2 cellular contexts compared by ENCODE assay signal in the genomic region with DNA sequence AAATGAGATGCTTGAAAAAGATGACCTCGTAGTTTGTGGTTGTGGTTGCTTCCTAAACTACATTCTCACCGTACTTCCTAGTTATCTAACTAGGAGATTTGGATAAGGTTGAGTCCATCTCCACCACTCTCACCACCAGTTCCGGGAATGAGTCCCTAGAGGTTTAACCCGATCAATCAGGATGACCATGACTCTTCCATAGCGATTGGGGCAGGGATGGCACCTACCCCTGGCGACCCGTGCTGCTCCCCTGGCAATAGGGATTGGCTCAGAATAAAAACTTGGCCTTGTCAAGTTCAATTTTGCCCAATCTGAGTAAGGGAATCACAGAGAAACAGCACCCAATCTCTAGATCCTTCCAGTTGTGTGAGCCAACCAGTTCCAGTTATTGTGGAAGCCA.
TF ChIP-seq lines count a peak whose summit lies in the region.

No MANE protein-coding gene starts in this region.

TF ChIP-seq in HEK293, 187 proteins besides CTCF, POLR2A, EP300 and RAD21:
- TF ChIP-seq KLF10 (tag by site-specific recombination; IDR thresholded peaks at IDR 0.05), result no peak
- TF ChIP-seq, protein P1, sequence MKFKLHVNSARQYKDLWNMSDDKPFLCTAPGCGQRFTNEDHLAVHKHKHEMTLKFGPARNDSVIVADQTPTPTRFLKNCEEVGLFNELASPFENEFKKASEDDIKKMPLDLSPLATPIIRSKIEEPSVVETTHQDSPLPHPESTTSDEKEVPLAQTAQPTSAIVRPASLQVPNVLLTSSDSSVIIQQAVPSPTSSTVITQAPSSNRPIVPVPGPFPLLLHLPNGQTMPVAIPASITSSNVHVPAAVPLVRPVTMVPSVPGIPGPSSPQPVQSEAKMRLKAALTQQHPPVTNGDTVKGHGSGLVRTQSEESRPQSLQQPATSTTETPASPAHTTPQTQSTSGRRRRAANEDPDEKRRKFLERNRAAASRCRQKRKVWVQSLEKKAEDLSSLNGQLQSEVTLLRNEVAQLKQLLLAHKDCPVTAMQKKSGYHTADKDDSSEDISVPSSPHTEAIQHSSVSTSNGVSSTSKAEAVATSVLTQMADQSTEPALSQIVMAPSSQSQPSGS (tag by site-specific recombination; IDR thresholded peaks at IDR 0.05; ENCODE audit: low read depth), result 0 out of 2 replicates have a peak, but pooled peaks have one; percentile 60
- no peak for TF ChIP-seq HOXA7 (CRISPR knock-in tag; IDR thresholded peaks at IDR 0.05; ENCODE audit: borderline replicate concordance)
- TF ChIP-seq ZNF629 (tag by site-specific recombination; IDR thresholded peaks at IDR 0.05), result no peak
TF ChIP-seq in HEK293: peak in this region for 1.

TF ChIP-seq in GM12878, 131 proteins besides CTCF, POLR2A, EP300 and RAD21:
- TF ChIP-seq, protein P2, sequence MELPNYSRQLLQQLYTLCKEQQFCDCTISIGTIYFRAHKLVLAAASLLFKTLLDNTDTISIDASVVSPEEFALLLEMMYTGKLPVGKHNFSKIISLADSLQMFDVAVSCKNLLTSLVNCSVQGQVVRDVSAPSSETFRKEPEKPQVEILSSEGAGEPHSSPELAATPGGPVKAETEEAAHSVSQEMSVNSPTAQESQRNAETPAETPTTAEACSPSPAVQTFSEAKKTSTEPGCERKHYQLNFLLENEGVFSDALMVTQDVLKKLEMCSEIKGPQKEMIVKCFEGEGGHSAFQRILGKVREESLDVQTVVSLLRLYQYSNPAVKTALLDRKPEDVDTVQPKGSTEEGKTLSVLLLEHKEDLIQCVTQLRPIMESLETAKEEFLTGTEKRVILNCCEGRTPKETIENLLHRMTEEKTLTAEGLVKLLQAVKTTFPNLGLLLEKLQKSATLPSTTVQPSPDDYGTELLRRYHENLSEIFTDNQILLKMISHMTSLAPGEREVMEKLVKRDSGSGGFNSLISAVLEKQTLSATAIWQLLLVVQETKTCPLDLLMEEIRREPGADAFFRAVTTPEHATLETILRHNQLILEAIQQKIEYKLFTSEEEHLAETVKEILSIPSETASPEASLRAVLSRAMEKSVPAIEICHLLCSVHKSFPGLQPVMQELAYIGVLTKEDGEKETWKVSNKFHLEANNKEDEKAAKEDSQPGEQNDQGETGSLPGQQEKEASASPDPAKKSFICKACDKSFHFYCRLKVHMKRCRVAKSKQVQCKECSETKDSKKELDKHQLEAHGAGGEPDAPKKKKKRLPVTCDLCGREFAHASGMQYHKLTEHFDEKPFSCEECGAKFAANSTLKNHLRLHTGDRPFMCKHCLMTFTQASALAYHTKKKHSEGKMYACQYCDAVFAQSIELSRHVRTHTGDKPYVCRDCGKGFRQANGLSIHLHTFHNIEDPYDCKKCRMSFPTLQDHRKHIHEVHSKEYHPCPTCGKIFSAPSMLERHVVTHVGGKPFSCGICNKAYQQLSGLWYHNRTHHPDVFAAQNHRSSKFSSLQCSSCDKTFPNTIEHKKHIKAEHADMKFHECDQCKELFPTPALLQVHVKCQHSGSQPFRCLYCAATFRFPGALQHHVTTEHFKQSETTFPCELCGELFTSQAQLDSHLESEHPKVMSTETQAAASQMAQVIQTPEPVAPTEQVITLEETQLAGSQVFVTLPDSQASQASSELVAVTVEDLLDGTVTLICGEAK (IDR thresholded peaks at IDR 0.05; ENCODE audit: borderline replicate concordance), result no peak
- TF ChIP-seq, protein P3, sequence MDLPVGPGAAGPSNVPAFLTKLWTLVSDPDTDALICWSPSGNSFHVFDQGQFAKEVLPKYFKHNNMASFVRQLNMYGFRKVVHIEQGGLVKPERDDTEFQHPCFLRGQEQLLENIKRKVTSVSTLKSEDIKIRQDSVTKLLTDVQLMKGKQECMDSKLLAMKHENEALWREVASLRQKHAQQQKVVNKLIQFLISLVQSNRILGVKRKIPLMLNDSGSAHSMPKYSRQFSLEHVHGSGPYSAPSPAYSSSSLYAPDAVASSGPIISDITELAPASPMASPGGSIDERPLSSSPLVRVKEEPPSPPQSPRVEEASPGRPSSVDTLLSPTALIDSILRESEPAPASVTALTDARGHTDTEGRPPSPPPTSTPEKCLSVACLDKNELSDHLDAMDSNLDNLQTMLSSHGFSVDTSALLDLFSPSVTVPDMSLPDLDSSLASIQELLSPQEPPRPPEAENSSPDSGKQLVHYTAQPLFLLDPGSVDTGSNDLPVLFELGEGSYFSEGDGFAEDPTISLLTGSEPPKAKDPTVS (IDR thresholded peaks at IDR 0.05; ENCODE audit: low read depth, low read length), result no peak
- 0 out of 2 replicates have a peak, but pooled peaks have one; percentile 17 for TF ChIP-seq RUNX3 (IDR thresholded peaks at IDR 0.05; ENCODE audit: low read length)
